In the genomic region with DNA sequence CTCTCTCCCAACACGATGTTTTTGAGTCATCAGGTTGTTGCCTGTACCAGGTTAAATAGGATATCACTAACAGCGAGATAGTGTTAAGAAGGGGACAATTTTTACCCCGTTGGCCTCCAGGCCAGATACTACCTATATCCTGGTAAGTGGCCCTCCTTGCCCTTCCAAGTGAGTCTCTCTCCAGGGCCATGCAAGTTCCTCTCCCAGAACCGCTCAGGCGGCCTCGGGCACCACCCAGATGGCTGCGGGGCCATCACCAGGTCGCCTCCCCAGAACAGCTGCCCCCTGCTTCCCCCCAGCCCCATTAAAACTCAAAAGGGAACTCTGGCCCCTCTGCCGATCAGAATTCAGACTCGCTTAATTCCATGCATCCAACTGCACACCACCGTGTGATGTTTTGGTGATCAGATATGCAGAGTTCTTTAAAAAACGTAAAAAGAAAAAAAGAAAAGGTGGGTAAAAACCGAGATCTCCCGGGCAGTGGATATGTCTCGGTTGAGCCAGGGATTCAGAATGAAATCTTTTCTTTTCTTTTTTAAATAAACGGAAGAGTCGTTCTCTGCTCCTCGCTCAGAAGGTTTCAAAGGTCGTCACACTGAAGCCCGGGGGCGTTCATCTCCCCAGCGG, we compare ENCODE assay signal across 9 cellular contexts.
DNase-seq lines count a peak whose midpoint lies in the region; ATAC-seq and TF ChIP-seq lines count a peak whose summit lies in the region.
"Had no signal": no experiment of that assay in that cellular context is flagged by ENCODE, and none has a peak within 500 bp of the region (broad histone marks: within the 10 kb centered on the region; RNA-seq: fewer than 3 reads in every experiment).

No MANE protein-coding gene starts in this region.

- TF ChIP-seq CTCF in WERI-Rb-1 (IDR thresholded peaks at IDR 0.05; ENCODE audit: low read depth, low read length): no peak

- no peak overlapping the region for H3K27ac ChIP-seq in effector memory CD4-positive, alpha-beta T cell (ENCODE audit: insufficient read depth, low read length, poor library complexity, severe bottlenecking)
- no peak overlapping the region for H3K27ac ChIP-seq in WERI-Rb-1

- no peaks in the 10 kb centered on the region for H3K9me3 Mint-ChIP-seq in stimulated activated naive CD8-positive, alpha-beta T cell treated with anti-CD3 and anti-CD28 coated beads, Interleukin-15, Interleukin-2, amounts not matched to agents 100 ng/mL and 50 ng/mL, for 24 hours
- no peaks in the 10 kb centered on the region for H3K9me3 Mint-ChIP-seq in activated naive CD8-positive, alpha-beta T cell (ENCODE audit: low read depth)
- no peaks in the 10 kb centered on the region for H3K9me3 Mint-ChIP-seq in memory B cell

- H3K27me3 ChIP-seq in effector memory CD4-positive, alpha-beta T cell (replicated peaks; ENCODE audit: control insufficient read depth, insufficient read depth, low read length, poor library complexity, severe bottlenecking): peaks cover 13% of the 10 kb centered on the region
- no peaks in the 10 kb centered on the region for H3K27me3 ChIP-seq in WERI-Rb-1 (ENCODE audit: insufficient read depth, low read depth, severe bottlenecking)

- ATAC-seq in stimulated activated naive CD8-positive, alpha-beta T cell treated with anti-CD3 and anti-CD28 coated beads, Interleukin-15, Interleukin-2, amounts not matched to agents 100 U/mL and 50 U/mL, for 24 hours: no peak
- ATAC-seq in memory B cell (ENCODE audit: low read depth): no peak

- H3K27ac Mint-ChIP-seq in stimulated activated naive CD8-positive, alpha-beta T cell treated with anti-CD3 and anti-CD28 coated beads, Interleukin-15, Interleukin-2, amounts not matched to agents 100 ng/mL and 50 ng/mL, for 24 hours: no peak overlapping the region
- no peak overlapping the region for H3K27ac Mint-ChIP-seq in activated naive CD8-positive, alpha-beta T cell
- no peak overlapping the region for H3K27ac Mint-ChIP-seq in memory B cell

- peaks cover 72% of the 10 kb centered on the region for H3K27me3 Mint-ChIP-seq in stimulated activated naive CD8-positive, alpha-beta T cell treated with anti-CD3 and anti-CD28 coated beads, Interleukin-15, Interleukin-2, amounts not matched to agents 100 ng/mL and 50 ng/mL, for 24 hours
- peaks cover 15% of the 10 kb centered on the region for H3K27me3 Mint-ChIP-seq in activated naive CD8-positive, alpha-beta T cell
- peaks cover 16% of the 10 kb centered on the region for H3K27me3 Mint-ChIP-seq in memory B cell

- H3K36me3 ChIP-seq in effector memory CD4-positive, alpha-beta T cell (ENCODE audit: control insufficient read depth, insufficient read depth, low read length): no peaks in the 10 kb centered on the region
- H3K36me3 ChIP-seq in WERI-Rb-1: no peaks in the 10 kb centered on the region

- H3K36me3 Mint-ChIP-seq in stimulated activated naive CD8-positive, alpha-beta T cell treated with anti-CD3 and anti-CD28 coated beads, Interleukin-15, Interleukin-2, amounts not matched to agents 100 ng/mL and 50 ng/mL, for 24 hours (ENCODE audit: low read depth): no peaks in the 10 kb centered on the region
- peaks cover 2% of the 10 kb centered on the region for H3K36me3 Mint-ChIP-seq in activated naive CD8-positive, alpha-beta T cell
- peaks cover under 1% of the 10 kb centered on the region for H3K36me3 Mint-ChIP-seq in memory B cell

- peaks cover 24% of the 10 kb centered on the region for H3K4me1 Mint-ChIP-seq in stimulated activated naive CD8-positive, alpha-beta T cell treated with anti-CD3 and anti-CD28 coated beads, Interleukin-15, Interleukin-2, amounts not matched to agents 100 ng/mL and 50 ng/mL, for 24 hours (ENCODE audit: low read depth)
- peaks cover 25% of the 10 kb centered on the region for H3K4me1 Mint-ChIP-seq in activated naive CD8-positive, alpha-beta T cell (ENCODE audit: low read depth)
- peaks cover 10% of the 10 kb centered on the region for H3K4me1 Mint-ChIP-seq in memory B cell

- no peak overlapping the region for H3K4me3 ChIP-seq in effector memory CD4-positive, alpha-beta T cell (ENCODE audit: insufficient read depth, low read depth, low read length, poor library complexity, severe bottlenecking)
- no peak overlapping the region for H3K4me3 ChIP-seq in WERI-Rb-1 (ENCODE audit: low read depth, low read length)

- no peak for DNase-seq in stimulated activated naive CD8-positive, alpha-beta T cell treated with anti-CD3 and anti-CD28 coated beads, Interleukin-15, Interleukin-2, amounts not matched to agents 100 U/mL and 50 U/mL, for 24 hours
- DNase-seq in memory B cell (ENCODE audit: low spot score in 2 of 2): no peak
- no peak for DNase-seq in NCI-H446 treated with DMSO at 0.1 percent for 48 hours (lab: John Stamatoyannopoulos, UW)
- DNase-seq in effector memory CD4-positive, alpha-beta T cell: no peak
- no peak for DNase-seq in WERI-Rb-1
- DNase-seq in inferior parietal cortex (ENCODE audit: extremely low spot score): no peak
- DNase-seq: small intestine had no signal

- H3K4me1 ChIP-seq in effector memory CD4-positive, alpha-beta T cell (ENCODE audit: control insufficient read depth, insufficient read depth, low read length, poor library complexity, severe bottlenecking): peaks cover 8% of the 10 kb centered on the region

- no peaks in the 10 kb centered on the region for H3K9me3 ChIP-seq in effector memory CD4-positive, alpha-beta T cell (ENCODE audit: control insufficient read depth, low read length)
- peaks cover 8% of the 10 kb centered on the region for H3K9me3 ChIP-seq in WERI-Rb-1 (ENCODE audit: severe bottlenecking)

- peak overlapping the region; percentile 0 for H3K4me3 Mint-ChIP-seq in stimulated activated naive CD8-positive, alpha-beta T cell treated with anti-CD3 and anti-CD28 coated beads, Interleukin-15, Interleukin-2, amounts not matched to agents 100 ng/mL and 50 ng/mL, for 24 hours
- peak overlapping the region; percentile 53 for H3K4me3 Mint-ChIP-seq in activated naive CD8-positive, alpha-beta T cell
- H3K4me3 Mint-ChIP-seq in memory B cell: peak overlapping the region; percentile 29

Comparison
In these comparisons a context has a peak if more than half of its experiments do, and no peak if none do; other contexts are left out.
1. H3K4me3 Mint-ChIP-seq: peak in every context shown above with its lines; median percentile 53 in activated naive CD8-positive, alpha-beta T cell; 29 in memory B cell; 0 in stimulated activated naive CD8-positive, alpha-beta T cell treated with anti-CD3 and anti-CD28 coated beads, Interleukin-15, Interleukin-2, amounts not matched to agents 100 ng/mL and 50 ng/mL, for 24 hours.